Comparison of ENCODE assay signal across 11 cellular contexts in genomic region chr9:19748278-19749126, GRCh38. TPM values are rescaled to one million over a fixed set of nuclear protein-coding genes. Genes with fewer than 3 reads are reported as not detected.
DNase-seq lines count a peak whose midpoint lies in the region; ATAC-seq, FAIRE-seq and TF ChIP-seq lines count a peak whose summit lies in the region.
"Had no signal": no experiment of that assay in that cellular context is flagged by ENCODE, and none has a peak within 500 bp of the region (broad histone marks: within the 10 kb centered on the region; RNA-seq: fewer than 3 reads in every experiment).

No MANE protein-coding gene starts in this region.

- no peaks in the 10 kb centered on the region for H3K9me3 Mint-ChIP-seq in activated CD8-positive, alpha-beta T cell treated with anti-CD3 and anti-CD28 coated beads, Interleukin-2, amount 10 ng/mL, durations not matched to agents 7 days and 5 days (ENCODE audit: insufficient read depth)

- dilution Hi-C loops in keratinocyte (cut with MboI; ENCODE audit: extremely low pct_ligation_motif_present, low sequenced_read_pairs) = no loop called here

- DNase-seq in DND-41 = peak; percentile 8
- DNase-seq in M059J (ENCODE audit: low read depth) = peak; percentile 53
- peak; percentile 24 for DNase-seq in activated CD8-positive, alpha-beta T cell treated with anti-CD3 and anti-CD28 coated beads, Interleukin-2, amount 10 ng/mL, durations not matched to agents 7 days and 5 days
- DNase-seq in keratinocyte (ENCODE audit: low read depth, low spot score) = peak; percentile 21
- DNase-seq in NCI-H2227 (lab: John Stamatoyannopoulos, UW; ENCODE audit: unreplicated experiment) = no peak
- no peak for DNase-seq in dedifferentiated amniotic fluid mesenchymal stem cell (ENCODE audit: extremely low spot score)
- DNase-seq in C1 segment of cervical spinal cord (lab: John Stamatoyannopoulos, UW) = no peak
- no peak for DNase-seq in amygdala (lab: John Stamatoyannopoulos, UW)
- DNase-seq: activated CD4-positive, CD25-positive, alpha-beta regulatory T cell treated with anti-CD3 and anti-CD28 coated beads, Interleukin-2, amount 50 U/mL, for 72 hours; Karpas-422 had no signal

- no peak overlapping the region for H3K4me3 ChIP-seq in DND-41 (ENCODE audit: low read depth in 1 of 2, low read length in 2 of 2)
- H3K4me3 ChIP-seq in keratinocyte (ENCODE audit: control insufficient read depth in 2 of 3, extremely low read depth in 1 of 3, insufficient read depth in 2 of 3, low read depth in 1 of 3, low read length in 3 of 3) = no peak overlapping the region

- H2AFZ ChIP-seq in DND-41 (ENCODE audit: low read depth, low read length) = no peak overlapping the region
- no peak overlapping the region for H2AFZ ChIP-seq in keratinocyte (ENCODE audit: control insufficient read depth, low read length)

- H3K4me1 Mint-ChIP-seq in activated CD8-positive, alpha-beta T cell treated with anti-CD3 and anti-CD28 coated beads, Interleukin-2, amount 10 ng/mL, durations not matched to agents 7 days and 5 days (ENCODE audit: low read depth) = peaks cover 20% of the 10 kb centered on the region

- H3K27ac ChIP-seq in DND-41 (ENCODE audit: low read length) (no peak overlapping the region), keratinocyte (ENCODE audit: control insufficient read depth, insufficient read depth, low read length) (peak overlapping the region; percentile 7)

- no peaks in the 10 kb centered on the region for H3K79me2 ChIP-seq in DND-41 (ENCODE audit: insufficient read depth, low read length)
- no peaks in the 10 kb centered on the region for H3K79me2 ChIP-seq in keratinocyte (ENCODE audit: control insufficient read depth, insufficient read depth, low read length)

- no peaks in the 10 kb centered on the region for H3K9me1 ChIP-seq in keratinocyte (ENCODE audit: control insufficient read depth, extremely low read depth, insufficient read depth, low read length)

- H3K36me3 ChIP-seq in DND-41 (ENCODE audit: insufficient read depth, low read length) (no peaks in the 10 kb centered on the region), keratinocyte (ENCODE audit: control insufficient read depth in 2 of 2, extremely low read depth in 1 of 2, insufficient read depth in 2 of 2, low read length in 2 of 2) (no peaks in the 10 kb centered on the region)

- H4K20me1 ChIP-seq in DND-41 (ENCODE audit: insufficient read depth, low read length) (no peaks in the 10 kb centered on the region), keratinocyte (ENCODE audit: control insufficient read depth, extremely low read depth, insufficient read depth, low read length) (no peaks in the 10 kb centered on the region)

- H3K4me2 ChIP-seq in DND-41 (ENCODE audit: insufficient read depth, low read length) (no peak overlapping the region), keratinocyte (ENCODE audit: control insufficient read depth, extremely low read depth, insufficient read depth, low read depth, low read length) (peak overlapping the region; percentile 35)

- no peaks in the 10 kb centered on the region for H3K27me3 ChIP-seq in DND-41 (ENCODE audit: insufficient read depth, low read length, poor library complexity)
- no peaks in the 10 kb centered on the region for H3K27me3 ChIP-seq in keratinocyte (ENCODE audit: control insufficient read depth, extremely low read depth, insufficient read depth, low read length)

- H3K27ac Mint-ChIP-seq in activated CD8-positive, alpha-beta T cell treated with anti-CD3 and anti-CD28 coated beads, Interleukin-2, amount 10 ng/mL, durations not matched to agents 7 days and 5 days = peak overlapping the region; percentile 31

- POLR2A ChIA-PET in activated CD8-positive, alpha-beta T cell treated with anti-CD3 and anti-CD28 coated beads, Interleukin-2, amount 10 ng/mL, durations not matched to agents 7 days and 5 days (lab: Charles Lee) = no interaction called here

- CTCF ChIA-PET in activated CD8-positive, alpha-beta T cell treated with anti-CD3 and anti-CD28 coated beads, Interleukin-2, amount 10 ng/mL, durations not matched to agents 7 days and 5 days (lab: Charles Lee) = no interaction called here

- ATAC-seq in DND-41 (ENCODE audit: insufficient read depth, low read depth) = peak; percentile 81
- ATAC-seq in activated CD8-positive, alpha-beta T cell treated with anti-CD3 and anti-CD28 coated beads, Interleukin-2, amount 10 ng/mL, durations not matched to agents 7 days and 5 days = peak; percentile 70

- no peak overlapping the region for H3K4me3 Mint-ChIP-seq in activated CD8-positive, alpha-beta T cell treated with anti-CD3 and anti-CD28 coated beads, Interleukin-2, amount 10 ng/mL, durations not matched to agents 7 days and 5 days

- FAIRE-seq in keratinocyte (lab: Jason Lieb, UNC) = peak; percentile 94

- no peak for TF ChIP-seq CTCF in DND-41 (IDR thresholded peaks at IDR 0.05; ENCODE audit: borderline replicate concordance, extremely low read depth, low read length, poor library complexity, severe bottlenecking)
- no peak for TF ChIP-seq CTCF in keratinocyte (optimal IDR thresholded peaks at IDR 0.05 in 1 of 3, IDR thresholded peaks at IDR 0.05 in 1 of 3, conservative IDR thresholded peaks at IDR 0.05 in 1 of 3; ENCODE audit: extremely low read depth in 1 of 3, insufficient read depth in 2 of 3, low read length in 3 of 3)

- H3K9me3 ChIP-seq in DND-41 (ENCODE audit: insufficient read depth, low read length, severe bottlenecking) = no peaks in the 10 kb centered on the region
- no peaks in the 10 kb centered on the region for H3K9me3 ChIP-seq in keratinocyte (ENCODE audit: control insufficient read depth, low read depth, low read length)

- H3K36me3 Mint-ChIP-seq in activated CD8-positive, alpha-beta T cell treated with anti-CD3 and anti-CD28 coated beads, Interleukin-2, amount 10 ng/mL, durations not matched to agents 7 days and 5 days (ENCODE audit: low read depth) = peaks cover 6% of the 10 kb centered on the region

- peaks cover 20% of the 10 kb centered on the region for H3K4me1 ChIP-seq in DND-41 (ENCODE audit: insufficient read depth, low read length)
- peaks cover 15% of the 10 kb centered on the region for H3K4me1 ChIP-seq in keratinocyte (ENCODE audit: control insufficient read depth, extremely low read depth, insufficient read depth, low read length)

- H3K9ac ChIP-seq in DND-41 (ENCODE audit: low read depth, low read length) (no peak overlapping the region), keratinocyte (ENCODE audit: control insufficient read depth, extremely low read depth, insufficient read depth, low read length) (no peak overlapping the region)

- H3K27me3 Mint-ChIP-seq in activated CD8-positive, alpha-beta T cell treated with anti-CD3 and anti-CD28 coated beads, Interleukin-2, amount 10 ng/mL, durations not matched to agents 7 days and 5 days (ENCODE audit: low read depth) = peaks cover 23% of the 10 kb centered on the region

RNA-seq across cellular contexts. Expression of gene SLC24A2, which starts 40.3 kb away (rescaled TPM):
- total RNA-seq in M059J (2014; rRNA removed; shearing (Covaris generic)) = not detected in 2 replicates
- total RNA-seq in activated CD8-positive, alpha-beta T cell treated with anti-CD3 and anti-CD28 coated beads, Interleukin-2, amount 10 ng/mL, durations not matched to agents 7 days and 5 days = not detected
- polyA plus RNA-seq in keratinocyte = under 0.01 to 0.01 TPM in 2 of 3 replicates, not detected in the other
- polyA plus RNA-seq in keratinocyte (2011; ENCODE audit: low read depth) = not detected
- polyA plus RNA-seq in keratinocyte (2011; cell fraction: cytosol; rRNA removed) = not detected in 2 replicates
- not detected in 2 replicates for polyA plus RNA-seq in keratinocyte (2011; cell fraction: nucleus; rRNA removed)
- not detected in 2 replicates for polyA plus RNA-seq in keratinocyte (2012; ENCODE audit: low replicate concordance)
- polyA minus RNA-seq in keratinocyte = 0.22 TPM in 1 of 3 replicates, not detected in the others
- polyA minus RNA-seq in keratinocyte (2011; cell fraction: cytosol; rRNA and poly(A)+ RNA removed) = not detected
- polyA minus RNA-seq in keratinocyte (2011; cell fraction: nucleus; rRNA and poly(A)+ RNA removed) = not detected in 2 replicates
- total RNA-seq: G401 had no signal

Comparison
In these comparisons a context has a peak if more than half of its experiments do, and no peak if none do; other contexts are left out.
1. DNase-seq: peak in DND-41 (single experiment), M059J (single experiment), activated CD8-positive, alpha-beta T cell treated with anti-CD3 and anti-CD28 coated beads, Interleukin-2, amount 10 ng/mL, durations not matched to agents 7 days and 5 days (single experiment) and keratinocyte (single experiment); none in NCI-H2227 (single experiment), dedifferentiated amniotic fluid mesenchymal stem cell (single experiment), C1 segment of cervical spinal cord (0 of 14) and amygdala (0 of 56).